In the genomic region with DNA sequence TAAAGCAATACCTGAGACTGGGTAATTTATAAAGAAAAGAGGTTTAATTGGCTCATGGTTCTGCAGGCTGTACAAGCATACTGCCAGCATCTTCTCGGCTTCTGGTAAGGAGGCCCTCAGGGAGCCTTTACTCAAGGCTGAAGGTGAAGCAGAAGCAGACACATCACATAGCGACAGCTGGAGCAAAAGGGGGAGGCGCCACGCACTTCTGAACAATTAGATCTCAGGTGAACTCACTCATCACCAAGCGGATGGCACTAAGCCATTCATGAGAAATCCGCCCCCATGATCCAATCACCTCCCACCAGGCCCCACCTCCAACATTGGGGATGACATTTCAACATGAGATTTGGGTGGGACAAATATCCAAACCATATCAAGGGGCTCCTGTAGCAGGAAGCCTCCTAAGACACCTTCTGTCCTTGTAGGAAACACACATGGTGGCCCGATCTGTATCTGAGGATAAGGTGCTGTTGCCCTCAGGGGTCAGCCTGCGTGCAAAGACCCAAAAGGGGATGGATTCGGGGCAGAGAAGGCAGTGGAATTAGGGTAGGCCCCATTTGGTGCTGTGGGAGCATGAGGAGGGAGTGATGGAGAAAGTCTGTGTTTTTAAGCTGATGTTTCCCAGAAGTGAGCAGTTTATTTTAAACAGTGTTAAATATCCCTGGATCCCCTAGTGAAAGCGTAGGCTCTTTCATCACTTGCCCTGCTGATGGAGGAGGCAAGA, we compare ENCODE assay signal across 15 cellular contexts. TPM values are rescaled to one million over a fixed set of nuclear protein-coding genes. Genes with fewer than 3 reads are reported as not detected.
DNase-seq lines count a peak whose midpoint lies in the region; ATAC-seq and TF ChIP-seq lines count a peak whose summit lies in the region.
"Had no signal": no experiment of that assay in that cellular context is flagged by ENCODE, and none has a peak within 500 bp of the region (broad histone marks: within the 10 kb centered on the region; RNA-seq: fewer than 3 reads in every experiment).

No MANE protein-coding gene starts in this region.

- no peak for ATAC-seq in WTC11
- ATAC-seq: left lobe of liver, right lobe of liver had no signal

- peaks cover 58% of the 10 kb centered on the region for H3K4me1 Mint-ChIP-seq in activated CD4-positive, alpha-beta T cell treated with anti-CD3 and anti-CD28 coated beads, Interleukin-2, amount 10 ng/mL, durations not matched to agents 7 days and 5 days
- H3K4me1 Mint-ChIP-seq in activated CD4-positive, alpha-beta T cell treated with anti-CD3 and anti-CD28 coated beads, Interleukin-2, amount 10 ng/mL, durations not matched to agents 24 days and 14 days = peaks cover 48% of the 10 kb centered on the region
- H3K4me1 Mint-ChIP-seq in WTC11 = no peaks in the 10 kb centered on the region

- H3K4me1 ChIP-seq in esophagus muscularis mucosa = no peaks in the 10 kb centered on the region
- H3K4me1 ChIP-seq in suprapubic skin = no peaks in the 10 kb centered on the region
- H3K4me1 ChIP-seq: right lobe of liver had no signal

- CTCF ChIA-PET in activated CD4-positive, alpha-beta T cell treated with anti-CD3 and anti-CD28 coated beads, Interleukin-2, amount 10 ng/mL, durations not matched to agents 7 days and 5 days (lab: Charles Lee) = no interaction called here
- CTCF ChIA-PET in WTC11 (lab: Charles Lee) = no interaction called here

- no peak overlapping the region for H3K4me3 Mint-ChIP-seq in activated CD4-positive, alpha-beta T cell treated with anti-CD3 and anti-CD28 coated beads, Interleukin-2, amount 10 ng/mL, durations not matched to agents 7 days and 5 days
- no peak overlapping the region for H3K4me3 Mint-ChIP-seq in activated CD4-positive, alpha-beta T cell treated with anti-CD3 and anti-CD28 coated beads, Interleukin-2, amount 10 ng/mL, durations not matched to agents 24 days and 14 days
- no peak overlapping the region for H3K4me3 Mint-ChIP-seq in WTC11

- WGBS in esophagus muscularis mucosa = 89% methylated on average over 4 of the region's 10 CpGs
- 86% methylated on average over 10 of the region's 10 CpGs for WGBS in suprapubic skin

- DNase-seq in activated CD4-positive, alpha-beta T cell treated with anti-CD3 and anti-CD28 coated beads for 48 hours = peak; percentile 9
- DNase-seq in activated CD4-positive, alpha-beta T cell treated with anti-CD3 and anti-CD28 coated beads, Interleukin-2, amount 10 ng/mL, durations not matched to agents 7 days and 5 days = no peak
- DNase-seq in activated CD4-positive, alpha-beta T cell treated with anti-CD3 and anti-CD28 coated beads, Interleukin-2, amount 10 ng/mL, durations not matched to agents 24 days and 14 days = peak; percentile 55
- peak; percentile 47 for DNase-seq in esophagus muscularis mucosa (ENCODE audit: extremely low spot score)
- peak; percentile 31 to 50 for DNase-seq in suprapubic skin (ENCODE audit: low spot score in 2 of 2)
- no peak for DNase-seq in NCI-H82 treated with DMSO at 0.1 percent for 48 hours (lab: John Stamatoyannopoulos, UW; ENCODE audit: unreplicated experiment)
- DNase-seq in WTC11 (ENCODE audit: low spot score) = no peak
- no peak for DNase-seq in Ammon's horn (ENCODE audit: low spot score)
- DNase-seq: anterior cingulate cortex; cortex of kidney; hippocampal formation; NCI-H526; stimulated activated naive CD4-positive, alpha-beta T cell treated with Interleukin-2 at 50 U/mL for 16 hours had no signal

- peaks cover 25% of the 10 kb centered on the region for H3K9me3 Mint-ChIP-seq in activated CD4-positive, alpha-beta T cell treated with anti-CD3 and anti-CD28 coated beads, Interleukin-2, amount 10 ng/mL, durations not matched to agents 7 days and 5 days
- H3K9me3 Mint-ChIP-seq in activated CD4-positive, alpha-beta T cell treated with anti-CD3 and anti-CD28 coated beads, Interleukin-2, amount 10 ng/mL, durations not matched to agents 24 days and 14 days = peaks cover 19% of the 10 kb centered on the region
- peaks cover 48% of the 10 kb centered on the region for H3K9me3 Mint-ChIP-seq in WTC11

- peaks cover 81% of the 10 kb centered on the region for H3K36me3 Mint-ChIP-seq in activated CD4-positive, alpha-beta T cell treated with anti-CD3 and anti-CD28 coated beads, Interleukin-2, amount 10 ng/mL, durations not matched to agents 7 days and 5 days (ENCODE audit: low read depth)
- peaks cover 87% of the 10 kb centered on the region for H3K36me3 Mint-ChIP-seq in activated CD4-positive, alpha-beta T cell treated with anti-CD3 and anti-CD28 coated beads, Interleukin-2, amount 10 ng/mL, durations not matched to agents 24 days and 14 days (ENCODE audit: low read depth)
- peaks cover 17% of the 10 kb centered on the region for H3K36me3 Mint-ChIP-seq in WTC11

- intact Hi-C loops in activated CD4-positive, alpha-beta T cell treated with anti-CD3 and anti-CD28 coated beads, Interleukin-2, amount 10 ng/mL, durations not matched to agents 24 days and 14 days (cut with micrococcal nuclease) = no loop called here
- intact Hi-C loops in esophagus muscularis mucosa (cut with DNase I) = no loop called here

- TF ChIP-seq CTCF in esophagus muscularis mucosa (IDR thresholded peaks at IDR 0.05) (no peak), suprapubic skin (IDR thresholded peaks at IDR 0.05) (no peak), WTC11 (IDR thresholded peaks at IDR 0.05) (no peak)

- no peaks in the 10 kb centered on the region for H3K27me3 Mint-ChIP-seq in activated CD4-positive, alpha-beta T cell treated with anti-CD3 and anti-CD28 coated beads, Interleukin-2, amount 10 ng/mL, durations not matched to agents 7 days and 5 days
- no peaks in the 10 kb centered on the region for H3K27me3 Mint-ChIP-seq in activated CD4-positive, alpha-beta T cell treated with anti-CD3 and anti-CD28 coated beads, Interleukin-2, amount 10 ng/mL, durations not matched to agents 24 days and 14 days
- peaks cover 3% of the 10 kb centered on the region; the same call in 1 of the 2 replicates for H3K27me3 Mint-ChIP-seq in WTC11 (ENCODE audit: low read depth)

- H3K27ac ChIP-seq in esophagus muscularis mucosa (replicated peaks in 1 of 4) (no peak overlapping the region), suprapubic skin (no peak overlapping the region)
- H3K27ac ChIP-seq: right lobe of liver had no signal

- H3K27me3 ChIP-seq in esophagus muscularis mucosa (peaks cover 0 to 23% (median 0%) of the 10 kb centered on the region in 4 donors), suprapubic skin (peaks cover 6% of the 10 kb centered on the region)
- H3K27me3 ChIP-seq: right lobe of liver had no signal

- no peaks in the 10 kb centered on the region for H3K36me3 ChIP-seq in esophagus muscularis mucosa
- H3K36me3 ChIP-seq in suprapubic skin = no peaks in the 10 kb centered on the region
- H3K36me3 ChIP-seq: right lobe of liver had no signal

- H3K9me3 ChIP-seq in esophagus muscularis mucosa (peaks cover 0 to 27% (median 18%) of the 10 kb centered on the region in 4 donors), suprapubic skin (peaks cover 14% of the 10 kb centered on the region)

- H3K4me3 ChIP-seq in esophagus muscularis mucosa = no peak overlapping the region
- no peak overlapping the region for H3K4me3 ChIP-seq in suprapubic skin
- H3K4me3 ChIP-seq: right lobe of liver had no signal

- H3K27ac Mint-ChIP-seq in activated CD4-positive, alpha-beta T cell treated with anti-CD3 and anti-CD28 coated beads, Interleukin-2, amount 10 ng/mL, durations not matched to agents 7 days and 5 days = no peak overlapping the region
- peak overlapping the region; percentile 74 for H3K27ac Mint-ChIP-seq in activated CD4-positive, alpha-beta T cell treated with anti-CD3 and anti-CD28 coated beads, Interleukin-2, amount 10 ng/mL, durations not matched to agents 24 days and 14 days
- H3K27ac Mint-ChIP-seq in WTC11 = no peak overlapping the region

- TF ChIP-seq POLR2A in esophagus muscularis mucosa (IDR thresholded peaks at IDR 0.05; ENCODE audit: low read depth) (no peak), suprapubic skin (IDR thresholded peaks at IDR 0.05) (no peak)

- TF ChIP-seq EP300 in esophagus muscularis mucosa (IDR thresholded peaks at IDR 0.05) = no peak
- TF ChIP-seq EP300 in suprapubic skin (IDR thresholded peaks at IDR 0.05) = no peak

- POLR2A ChIA-PET in activated CD4-positive, alpha-beta T cell treated with anti-CD3 and anti-CD28 coated beads, Interleukin-2, amount 10 ng/mL, durations not matched to agents 7 days and 5 days (lab: Charles Lee) = no interaction called here
- POLR2A ChIA-PET in WTC11 (lab: Charles Lee) = no interaction called here

TF ChIP-seq in WTC11, 78 proteins besides CTCF, POLR2A, EP300 and RAD21 (continues in another document):
- TF ChIP-seq, protein P1, sequence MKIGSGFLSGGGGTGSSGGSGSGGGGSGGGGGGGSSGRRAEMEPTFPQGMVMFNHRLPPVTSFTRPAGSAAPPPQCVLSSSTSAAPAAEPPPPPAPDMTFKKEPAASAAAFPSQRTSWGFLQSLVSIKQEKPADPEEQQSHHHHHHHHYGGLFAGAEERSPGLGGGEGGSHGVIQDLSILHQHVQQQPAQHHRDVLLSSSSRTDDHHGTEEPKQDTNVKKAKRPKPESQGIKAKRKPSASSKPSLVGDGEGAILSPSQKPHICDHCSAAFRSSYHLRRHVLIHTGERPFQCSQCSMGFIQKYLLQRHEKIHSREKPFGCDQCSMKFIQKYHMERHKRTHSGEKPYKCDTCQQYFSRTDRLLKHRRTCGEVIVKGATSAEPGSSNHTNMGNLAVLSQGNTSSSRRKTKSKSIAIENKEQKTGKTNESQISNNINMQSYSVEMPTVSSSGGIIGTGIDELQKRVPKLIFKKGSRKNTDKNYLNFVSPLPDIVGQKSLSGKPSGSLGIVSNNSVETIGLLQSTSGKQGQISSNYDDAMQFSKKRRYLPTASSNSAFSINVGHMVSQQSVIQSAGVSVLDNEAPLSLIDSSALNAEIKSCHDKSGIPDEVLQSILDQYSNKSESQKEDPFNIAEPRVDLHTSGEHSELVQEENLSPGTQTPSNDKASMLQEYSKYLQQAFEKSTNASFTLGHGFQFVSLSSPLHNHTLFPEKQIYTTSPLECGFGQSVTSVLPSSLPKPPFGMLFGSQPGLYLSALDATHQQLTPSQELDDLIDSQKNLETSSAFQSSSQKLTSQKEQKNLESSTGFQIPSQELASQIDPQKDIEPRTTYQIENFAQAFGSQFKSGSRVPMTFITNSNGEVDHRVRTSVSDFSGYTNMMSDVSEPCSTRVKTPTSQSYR (CRISPR knock-in tag; IDR thresholded peaks at IDR 0.05) = no peak

RNA-seq across cellular contexts. Expression of a gene that starts 23.0 kb away (rescaled TPM):
- 10 to 100 TPM; 44.4 to 45.6 TPM for total RNA-seq in activated CD4-positive, alpha-beta T cell treated with anti-CD3 and anti-CD28 coated beads, Interleukin-2, amount 10 ng/mL, durations not matched to agents 7 days and 5 days
- total RNA-seq in activated CD4-positive, alpha-beta T cell treated with anti-CD3 and anti-CD28 coated beads, Interleukin-2, amount 10 ng/mL, durations not matched to agents 24 days and 14 days = 94.9 and 100 TPM in 2 replicates
- total RNA-seq in esophagus muscularis mucosa = under 1 TPM in 3 of 4 donors, not detected in 1; under 0.01 to 0.50 (median 0.17) TPM
- total RNA-seq in suprapubic skin = 1 to 10 TPM in 1 of 4 donors, under 1 TPM in 3; 0.08 to 1.2 (median 0.23) TPM
- total RNA-seq in WTC11 (2021) = 0.27 to 0.70 TPM (median 0.32 TPM) in 3 replicates

Comparison
In these comparisons a context has a peak if more than half of its experiments do, and no peak if none do; other contexts are left out.
1. DNase-seq: peak in activated CD4-positive, alpha-beta T cell treated with anti-CD3 and anti-CD28 coated beads for 48 hours (single experiment), activated CD4-positive, alpha-beta T cell treated with anti-CD3 and anti-CD28 coated beads, Interleukin-2, amount 10 ng/mL, durations not matched to agents 24 days and 14 days (single experiment), esophagus muscularis mucosa (single experiment) and suprapubic skin (2 of 2); none in activated CD4-positive, alpha-beta T cell treated with anti-CD3 and anti-CD28 coated beads, Interleukin-2, amount 10 ng/mL, durations not matched to agents 7 days and 5 days (single experiment), NCI-H82 treated with DMSO at 0.1 percent for 48 hours (single experiment), WTC11 (single experiment) and Ammon's horn (single experiment).
2. RNA of a gene that starts 23.0 kb away (total RNA-seq): 94.9 to 100 TPM in activated CD4-positive, alpha-beta T cell treated with anti-CD3 and anti-CD28 coated beads, Interleukin-2, amount 10 ng/mL, durations not matched to agents 24 days and 14 days and 44.4 to 45.6 TPM in activated CD4-positive, alpha-beta T cell treated with anti-CD3 and anti-CD28 coated beads, Interleukin-2, amount 10 ng/mL, durations not matched to agents 7 days and 5 days; 0.27 to 0.70 TPM in WTC11, 0.08 to 1.2 TPM in suprapubic skin and under 0.01 to 0.50 TPM in esophagus muscularis mucosa; every median in the first group is over 10 times any median in the second.